Comparison of ENCODE assay signal across 1 cellular context in genomic region chr18:62610509-62611394, GRCh38.
TF ChIP-seq lines count a peak whose summit lies in the region.

No MANE protein-coding gene starts in this region.

TF ChIP-seq in HepG2, 621 proteins besides CTCF, POLR2A, EP300 and RAD21 (continued from another document):
- TF ChIP-seq HNF1A (IDR thresholded peaks at IDR 0.05; ENCODE audit: low read depth) (no peak), HNF1A (CRISPR knock-in tag; IDR thresholded peaks at IDR 0.05; ENCODE audit: borderline replicate concordance) (no peak), SATB2 (CRISPR knock-in tag; IDR thresholded peaks at IDR 0.05) (no peak), POGK (CRISPR knock-in tag; conservative IDR thresholded peaks at IDR 0.05) (no peak), PTBP1 (IDR thresholded peaks at IDR 0.05; ENCODE audit: low read depth, low read length, poor library complexity, severe bottlenecking) (no peak), DNMT3B (CRISPR knock-in tag; conservative IDR thresholded peaks at IDR 0.05) (no peak), MBD4 (IDR thresholded peaks at IDR 0.05; ENCODE audit: borderline replicate concordance, low read length) (no peak)
